8 cellular contexts compared by ENCODE assay signal in the genomic region with DNA sequence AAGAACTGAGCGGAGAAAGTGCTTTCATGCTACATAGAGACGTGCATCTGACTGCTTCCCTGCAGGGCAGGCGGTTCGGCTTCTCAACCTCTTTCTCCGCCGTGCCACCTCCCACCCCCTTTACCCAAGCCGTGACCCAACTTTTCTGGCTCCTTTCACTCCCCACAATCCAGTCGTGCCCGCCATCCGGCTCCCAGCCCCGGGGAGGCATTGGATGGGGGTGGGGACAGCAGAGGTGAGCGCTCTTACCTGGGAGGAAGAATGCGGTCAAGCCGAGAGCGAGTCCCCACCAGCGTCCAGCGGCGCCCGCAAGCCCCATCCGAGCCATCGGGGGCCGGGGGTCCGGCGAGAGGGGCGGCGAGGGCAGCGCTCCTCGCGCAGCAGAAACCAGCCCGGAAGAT. TPM values are rescaled to one million over a fixed set of nuclear protein-coding genes. Genes with fewer than 3 reads are reported as not detected.
DNase-seq lines count a peak whose midpoint lies in the region; ATAC-seq lines count a peak whose summit lies in the region.

No MANE protein-coding gene starts in this region.

- no peaks in the 10 kb centered on the region for H3K9me3 Mint-ChIP-seq in natural killer cell treated with Interleukin-12 subunit alpha and Interleukin-12 subunit beta and Interleukin-15 and Interleukin-18, amount 100 ng/mL, for 72 hours

- H3K4me1 Mint-ChIP-seq in natural killer cell treated with Interleukin-12 subunit alpha and Interleukin-12 subunit beta and Interleukin-15 and Interleukin-18, amount 100 ng/mL, for 72 hours (ENCODE audit: low read depth in 2 of 2): peaks cover 8 to 10% of the 10 kb centered on the region in 2 donors

- peak overlapping the region; percentile 87 for H3K4me3 Mint-ChIP-seq in natural killer cell treated with Interleukin-12 subunit alpha and Interleukin-12 subunit beta and Interleukin-15 and Interleukin-18, amount 100 ng/mL, for 72 hours

- H3K27me3 Mint-ChIP-seq in natural killer cell treated with Interleukin-12 subunit alpha and Interleukin-12 subunit beta and Interleukin-15 and Interleukin-18, amount 100 ng/mL, for 72 hours: peaks cover 19 to 35% of the 10 kb centered on the region in 2 donors

- H3K36me3 Mint-ChIP-seq in natural killer cell treated with Interleukin-12 subunit alpha and Interleukin-12 subunit beta and Interleukin-15 and Interleukin-18, amount 100 ng/mL, for 72 hours: no peaks in the 10 kb centered on the region

- DNase-seq in NCI-H510A treated with DMSO at 0.1 percent for 48 hours (lab: John Stamatoyannopoulos, UW) (peak; percentile 13), NCI-H510A (lab: John Stamatoyannopoulos, UW) (no peak), NCI-H774 (lab: John Stamatoyannopoulos, UW) (peak; percentile 29), dermis blood vessel endothelial cell (peak; percentile 27), occipital lobe (lab: John Stamatoyannopoulos, UW) (no peak), NCI-H2029 (lab: John Stamatoyannopoulos, UW) (no peak)
- DNase-seq in natural killer cell treated with Interleukin-12 subunit alpha and Interleukin-12 subunit beta and Interleukin-15 and Interleukin-18, amount 100 ng/mL, for 72 hours (ENCODE audit: low spot score): no peak

- ATAC-seq in natural killer cell treated with Interleukin-12 subunit alpha and Interleukin-12 subunit beta and Interleukin-15 and Interleukin-18, amount 100 ng/mL, for 72 hours: no peak
- no peak for ATAC-seq in GM21447 (IDR thresholded peaks at IDR 0.05; ENCODE audit: unreplicated experiment)

- H3K27ac Mint-ChIP-seq in natural killer cell treated with Interleukin-12 subunit alpha and Interleukin-12 subunit beta and Interleukin-15 and Interleukin-18, amount 100 ng/mL, for 72 hours: no peak overlapping the region

RNA-seq across cellular contexts. Expression of gene NECTIN1, which starts 0.8 kb away (rescaled TPM):
- total RNA-seq in dermis blood vessel endothelial cell (3.1 and 7.5 TPM in 2 replicates), occipital lobe (17.5 TPM)
- 1 to 10 TPM; 2.3 to 2.6 TPM for total RNA-seq in natural killer cell treated with Interleukin-12 subunit alpha and Interleukin-12 subunit beta and Interleukin-15 and Interleukin-18, amount 100 ng/mL, for 72 hours

Comparison
In these comparisons a context has a peak if more than half of its experiments do, and no peak if none do; other contexts are left out.
1. DNase-seq: peak in NCI-H510A treated with DMSO at 0.1 percent for 48 hours (single experiment), NCI-H774 (single experiment) and dermis blood vessel endothelial cell (single experiment); none in NCI-H510A (single experiment), natural killer cell treated with Interleukin-12 subunit alpha and Interleukin-12 subunit beta and Interleukin-15 and Interleukin-18, amount 100 ng/mL, for 72 hours (single experiment), occipital lobe (single experiment) and NCI-H2029 (single experiment).